ENCODE assay signal across 8 cellular contexts in genomic region chr5:172860520-172861443, GRCh38. TPM values are rescaled to one million over a fixed set of nuclear protein-coding genes. Genes with fewer than 3 reads are reported as not detected.
DNase-seq lines count a peak whose midpoint lies in the region; ATAC-seq and TF ChIP-seq lines count a peak whose summit lies in the region.

No MANE protein-coding gene starts in this region.

- H2BK5ac ChIP-seq in trophoblast cell (ENCODE audit: low read depth, low read length, poor library complexity): no peak overlapping the region

- peaks cover 33% of the 10 kb centered on the region for H3K36me3 Mint-ChIP-seq in CD8-positive, alpha-beta T cell
- H3K36me3 Mint-ChIP-seq in T-helper 2 cell treated with Interferon-gamma antibody and Interleukin-4, amounts not matched to agents 5 μg/mL and 100 μg/mL, for 36 hours (ENCODE audit: low read depth): no peaks in the 10 kb centered on the region

- no peak overlapping the region for H2AK5ac ChIP-seq in trophoblast cell (ENCODE audit: low read length)

- H3K27ac Mint-ChIP-seq in CD8-positive, alpha-beta T cell: peak overlapping the region; percentile 79
- no peak overlapping the region for H3K27ac Mint-ChIP-seq in T-helper 2 cell treated with Interferon-gamma antibody and Interleukin-4, amounts not matched to agents 5 μg/mL and 100 μg/mL, for 36 hours

- no peak for ATAC-seq in CD8-positive, alpha-beta T cell
- peak; percentile 92 to 93 for ATAC-seq in left cardiac atrium
- no peak for ATAC-seq in GM18498 (IDR thresholded peaks at IDR 0.05; ENCODE audit: unreplicated experiment)

- H3K36me3 ChIP-seq in CD8-positive, alpha-beta T cell (ENCODE audit: insufficient read depth, low read length): no peaks in the 10 kb centered on the region
- H3K36me3 ChIP-seq in trophoblast cell (ENCODE audit: control insufficient read depth in 1 of 2, insufficient read depth in 2 of 2, low read length in 2 of 2): peaks cover 1 to 3% of the 10 kb centered on the region in 2 experiments

- no peak overlapping the region for H4K8ac ChIP-seq in trophoblast cell (ENCODE audit: low read depth, low read length)

- H3K9me3 ChIP-seq in CD8-positive, alpha-beta T cell (ENCODE audit: low read length): no peaks in the 10 kb centered on the region
- peaks cover 3% of the 10 kb centered on the region for H3K9me3 ChIP-seq in trophoblast cell (ENCODE audit: insufficient read depth, low read depth, low read length)

- no peak overlapping the region for H3K9ac ChIP-seq in trophoblast cell (ENCODE audit: low read length)

- no peak overlapping the region for H2BK12ac ChIP-seq in trophoblast cell (ENCODE audit: low read length)

- no peaks in the 10 kb centered on the region for H3K9me3 Mint-ChIP-seq in CD8-positive, alpha-beta T cell
- no peaks in the 10 kb centered on the region for H3K9me3 Mint-ChIP-seq in T-helper 2 cell treated with Interferon-gamma antibody and Interleukin-4, amounts not matched to agents 5 μg/mL and 100 μg/mL, for 36 hours

- no peak for DNase-seq in CD8-positive, alpha-beta T cell
- DNase-seq in left cardiac atrium: peak; percentile 91
- DNase-seq in trophoblast cell: no peak
- no peak for DNase-seq in T-helper 2 cell treated with Interferon-gamma antibody and Interleukin-4, amounts not matched to agents 5 μg/mL and 100 μg/mL, for 36 hours (ENCODE audit: low spot score)
- DNase-seq in ecto neural progenitor cell (ENCODE audit: low spot score): no peak
- no peak for DNase-seq in SIG-M5 treated with dmso at 0.1 percent for 504 hours (lab: John Stamatoyannopoulos, UW; ENCODE audit: unreplicated experiment)

- no peak overlapping the region for H3K23ac ChIP-seq in trophoblast cell (ENCODE audit: low read length)

- H3K27me3 Mint-ChIP-seq in CD8-positive, alpha-beta T cell (ENCODE audit: low read depth): no peaks in the 10 kb centered on the region
- H3K27me3 Mint-ChIP-seq in T-helper 2 cell treated with Interferon-gamma antibody and Interleukin-4, amounts not matched to agents 5 μg/mL and 100 μg/mL, for 36 hours (ENCODE audit: low read depth): no peaks in the 10 kb centered on the region

- no peak overlapping the region for H3K4me3 Mint-ChIP-seq in CD8-positive, alpha-beta T cell
- H3K4me3 Mint-ChIP-seq in T-helper 2 cell treated with Interferon-gamma antibody and Interleukin-4, amounts not matched to agents 5 μg/mL and 100 μg/mL, for 36 hours: no peak overlapping the region

- no peaks in the 10 kb centered on the region for H3K79me2 ChIP-seq in trophoblast cell (ENCODE audit: control insufficient read depth, insufficient read depth, low read length, poor library complexity)

- H3K4ac ChIP-seq in trophoblast cell (ENCODE audit: low read depth, low read length): no peak overlapping the region

- no peak overlapping the region for H4K91ac ChIP-seq in trophoblast cell (ENCODE audit: low read depth, low read length)

- POLR2A ChIA-PET in CD8-positive, alpha-beta T cell (lab: Charles Lee): no interaction called here

- H3K4me3 ChIP-seq in CD8-positive, alpha-beta T cell (ENCODE audit: low read depth, low read length): no peak overlapping the region
- H3K4me3 ChIP-seq in trophoblast cell (ENCODE audit: low read depth, low read length): peak overlapping the region; percentile 19

- no peak overlapping the region for H3K4me2 ChIP-seq in trophoblast cell (ENCODE audit: low read length)

- peaks cover 2% of the 10 kb centered on the region for H3K79me1 ChIP-seq in trophoblast cell (ENCODE audit: low read length)

- CTCF ChIA-PET in CD8-positive, alpha-beta T cell (lab: Charles Lee): interaction anchor here (1.1 to 1.5 kb wide), 3 partner anchors 88 to 146 kb away, joined by 4 to 6 read pairs (median 4); no protein-coding TSS in a partner anchor

- no peak overlapping the region for H3K14ac ChIP-seq in trophoblast cell (ENCODE audit: low read length)

- TF ChIP-seq CTCF in CD8-positive, alpha-beta T cell (IDR thresholded peaks at IDR 0.05): no peak

- H2AFZ ChIP-seq in trophoblast cell (ENCODE audit: insufficient read depth, low read length, poor library complexity): no peak overlapping the region

- no peaks in the 10 kb centered on the region for H3K27me3 ChIP-seq in CD8-positive, alpha-beta T cell (ENCODE audit: insufficient read depth, low read length)
- no peaks in the 10 kb centered on the region for H3K27me3 ChIP-seq in trophoblast cell (ENCODE audit: insufficient read depth, low read length)

- intact Hi-C loops in CD8-positive, alpha-beta T cell (cut with DNase I, micrococcal nuclease): loop anchor here in 1 of 2 experiments (5.0 kb wide), 1 partner anchor 57 kb away; no protein-coding TSS in a partner anchor
- intact Hi-C loops in left cardiac atrium (cut with DNase I): loop anchor here (2.0 to 5.0 kb wide), 2 partner anchors 88 to 90 kb away; partner anchors contain the start of gene DUSP1 (in 2 of the 2)

- H2BK120ac ChIP-seq in trophoblast cell (ENCODE audit: insufficient read depth, low read length, poor library complexity): no peak overlapping the region

- H3K4me1 Mint-ChIP-seq in CD8-positive, alpha-beta T cell (ENCODE audit: low read depth): peaks cover 50% of the 10 kb centered on the region
- H3K4me1 Mint-ChIP-seq in T-helper 2 cell treated with Interferon-gamma antibody and Interleukin-4, amounts not matched to agents 5 μg/mL and 100 μg/mL, for 36 hours (ENCODE audit: low read depth): peaks cover 9% of the 10 kb centered on the region

- no peak overlapping the region for H4K12ac ChIP-seq in trophoblast cell (ENCODE audit: low read depth, low read length)

- H3K4me1 ChIP-seq in CD8-positive, alpha-beta T cell (ENCODE audit: insufficient read depth, low read length): peaks cover 5% of the 10 kb centered on the region
- H3K4me1 ChIP-seq in trophoblast cell (ENCODE audit: control insufficient read depth in 1 of 2, insufficient read depth in 2 of 2, low read length in 2 of 2): peaks cover 8 to 9% of the 10 kb centered on the region in 2 experiments

- H3K27ac ChIP-seq in CD8-positive, alpha-beta T cell (ENCODE audit: low read depth, low read length): no peak overlapping the region
- peak overlapping the region; percentile 82 for H3K27ac ChIP-seq in angular gyrus (ENCODE audit: low read depth, low read length)
- no peak overlapping the region for H3K27ac ChIP-seq in trophoblast cell (ENCODE audit: low read depth, low read length)

- no peak overlapping the region for H3K18ac ChIP-seq in trophoblast cell (ENCODE audit: low read length)

- WGBS in trophoblast cell (ENCODE audit: extremely low coverage, insufficient coverage, insufficient read length): no CpG with 5 or more reads among the region's 24 CpGs

RNA-seq across cellular contexts. Expression of gene ERGIC1, which starts 26.7 kb away (rescaled TPM):
- total RNA-seq in CD8-positive, alpha-beta T cell: 10 to 100 TPM; 61.0 to 61.2 TPM
- total RNA-seq in left cardiac atrium: 10 to 100 TPM; 77.3 to 90.8 TPM
- polyA plus RNA-seq in trophoblast cell (2013): 53.9 and 54.4 TPM in 2 replicates

Comparison
In these comparisons a context has a peak if more than half of its experiments do, and no peak if none do; other contexts are left out.
1. ATAC-seq: peak in left cardiac atrium (2 of 2); none in CD8-positive, alpha-beta T cell (single experiment) and GM18498 (single experiment).